In the genomic region with DNA sequence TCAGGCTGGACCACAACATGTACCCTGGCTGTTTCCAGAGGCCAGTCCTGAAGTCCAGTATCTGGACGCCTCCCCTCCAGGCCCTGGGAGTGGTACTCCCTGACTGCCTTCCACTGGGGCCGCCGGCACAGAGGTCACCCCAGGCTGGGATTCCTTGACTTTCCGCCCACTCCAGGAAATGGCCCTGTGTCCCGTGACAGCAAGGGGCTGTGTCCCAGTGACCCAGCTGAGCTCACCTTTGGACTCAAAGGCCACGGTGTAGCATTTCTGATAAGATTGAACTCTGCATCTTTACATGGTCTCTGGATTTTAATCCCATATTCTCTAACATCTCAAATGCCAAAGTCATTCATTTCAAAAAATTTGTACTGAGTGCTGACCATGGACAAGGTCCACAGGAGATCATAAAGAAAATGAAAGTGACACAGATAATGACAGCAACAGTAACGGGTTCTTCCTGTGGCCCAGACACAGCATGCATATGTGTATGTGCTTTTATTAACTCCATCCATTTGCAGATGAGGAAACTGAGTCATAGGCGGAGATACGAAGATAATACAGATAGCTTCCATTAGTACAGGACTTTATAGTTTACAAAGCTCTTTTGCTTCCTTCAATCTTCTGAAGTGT, we compare ENCODE assay signal across 22 cellular contexts. TPM values are rescaled to one million over a fixed set of nuclear protein-coding genes. Genes with fewer than 3 reads are reported as not detected.
"Had no signal": no experiment of that assay in that cellular context is flagged by ENCODE, and none has a peak within 500 bp of the region (broad histone marks: within the 10 kb centered on the region; RNA-seq: fewer than 3 reads in every experiment).

No MANE protein-coding gene starts in this region.

- H3K36me3 Mint-ChIP-seq: memory B cell, mesothelial cell of epicardium, type B pancreatic cell had no signal

- H3K27me3 ChIP-seq: thyroid gland, uterus had no signal

- FAIRE-seq: endothelial cell of umbilical vein, islet of Langerhans had no signal

- H3K9me3 Mint-ChIP-seq: endodermal cell, memory B cell, mesothelial cell of epicardium, nephron, type B pancreatic cell had no signal

- H3K27ac Mint-ChIP-seq: endodermal cell, memory B cell, mesothelial cell of epicardium, type B pancreatic cell had no signal

- H3K4me1 ChIP-seq: uterus had no signal

- H3K9me3 ChIP-seq: heart left ventricle, lower lobe of right lung, sigmoid colon, suprapubic skin, thyroid gland, uterus had no signal

- H3K36me3 ChIP-seq: heart left ventricle, lower lobe of right lung, sigmoid colon, suprapubic skin, thyroid gland, uterus had no signal

- H3K27ac ChIP-seq: coronary artery, heart left ventricle, lower lobe of right lung, sigmoid colon, skin epidermis, suprapubic skin, thyroid gland, uterus had no signal

- ATAC-seq: heart left ventricle, lower lobe of right lung had no signal

- DNase-seq: effector CD4-positive, alpha-beta T cell; endodermal cell; foreskin melanocyte; heart left ventricle; hypothalamus; kidney glomerular epithelial cell; lower lobe of right lung; sigmoid colon; stimulated activated CD4-positive, alpha-beta T cell treated with anti-CD3 and anti-CD28 coated beads, Interleukin-12 subunit alpha, Interleukin-12 subunit beta, amount 100 ng/mL, for 4 hours; stimulated activated naive CD4-positive, alpha-beta T cell; thyroid gland; uterus had no signal

- H3K4me3 Mint-ChIP-seq: endodermal cell, memory B cell, mesothelial cell of epicardium, nephron, type B pancreatic cell had no signal

- H3K4me3 ChIP-seq: coronary artery, heart left ventricle, lower lobe of right lung, sigmoid colon, skin epidermis, suprapubic skin, thyroid gland, uterus had no signal

RNA-seq across cellular contexts. Expression of a gene that starts 5.4 kb away (rescaled TPM):
- total RNA-seq: dermis microvascular lymphatic vessel endothelial cell, endothelial cell of umbilical vein, thyroid gland had no signal
- polyA plus RNA-seq: endothelial cell of umbilical vein had no signal
